ENCODE assay signal across 15 cellular contexts in the genomic region with DNA sequence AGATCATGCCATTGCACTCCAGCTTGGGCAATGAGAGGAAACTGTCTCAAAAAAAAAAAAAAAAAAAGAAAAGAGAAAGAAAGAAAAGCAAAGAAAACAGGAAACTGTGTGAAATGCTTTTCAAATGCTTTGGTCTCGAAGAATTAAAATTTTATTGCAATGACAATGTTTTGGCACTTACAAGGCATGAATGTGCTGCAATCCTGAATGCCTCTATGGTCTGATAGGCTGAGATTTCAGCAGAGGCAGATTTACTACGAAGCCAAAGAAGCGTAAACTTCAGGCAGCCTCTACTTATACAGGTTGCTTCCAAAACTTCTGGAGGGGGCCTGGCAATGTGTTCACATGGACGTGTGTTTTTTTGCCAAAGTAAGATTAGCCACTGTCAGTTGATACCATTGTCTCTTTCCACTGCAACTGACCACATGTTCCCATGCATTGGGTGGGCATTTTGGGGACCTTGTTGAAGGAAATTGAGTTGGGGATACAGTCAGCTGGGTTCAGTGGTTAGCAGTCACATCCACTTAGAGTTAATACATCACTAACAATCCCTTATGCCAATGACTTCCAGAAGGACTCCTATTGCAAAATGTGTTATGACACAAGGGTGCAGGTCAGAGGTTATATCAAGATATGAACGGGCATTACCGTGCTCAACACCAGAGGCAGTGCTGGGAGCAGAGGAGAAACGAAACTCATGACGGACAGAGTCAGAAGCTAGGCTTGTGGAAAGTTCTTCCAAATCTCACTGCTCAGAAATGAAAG. TPM values are rescaled to one million over a fixed set of nuclear protein-coding genes. Genes with fewer than 3 reads are reported as not detected.
DNase-seq lines count a peak whose midpoint lies in the region; TF ChIP-seq lines count a peak whose summit lies in the region.
"Had no signal": no experiment of that assay in that cellular context is flagged by ENCODE, and none has a peak within 500 bp of the region (broad histone marks: within the 10 kb centered on the region; RNA-seq: fewer than 3 reads in every experiment).

No MANE protein-coding gene starts in this region.

- no CpG with 5 or more reads among the region's 8 CpGs for WGBS in neuronal stem cell (ENCODE audit: extremely low coverage in 2 of 2, insufficient read length in 2 of 2, insufficient replicate concordance in 1 of 2), 2 donors

- no peak overlapping the region for H2AFZ ChIP-seq in osteoblast (ENCODE audit: low read length)
- no peak overlapping the region for H2AFZ ChIP-seq in neuronal stem cell (ENCODE audit: low read length)

- no peak overlapping the region for H3K4me3 ChIP-seq in epithelial cell of proximal tubule (ENCODE audit: low read depth, low read length)
- H3K4me3 ChIP-seq in osteoblast (ENCODE audit: insufficient read depth, low read length): no peak overlapping the region
- no peak overlapping the region for H3K4me3 ChIP-seq in neuronal stem cell (ENCODE audit: low read length in 2 of 2)
- H3K4me3 ChIP-seq: skin epidermis had no signal

- no peaks in the 10 kb centered on the region for H3K9me3 ChIP-seq in osteoblast (ENCODE audit: low read depth, low read length)
- no peaks in the 10 kb centered on the region for H3K9me3 ChIP-seq in neuronal stem cell (replicated peaks in 1 of 2; ENCODE audit: control insufficient read depth in 2 of 2, insufficient read depth in 1 of 2, low read depth in 1 of 2, low read length in 2 of 2)

- peaks cover 15% of the 10 kb centered on the region for H3K4me1 ChIP-seq in osteoblast (ENCODE audit: insufficient read depth, low read length)
- H3K4me1 ChIP-seq in neuronal stem cell (ENCODE audit: control insufficient read depth in 2 of 2, insufficient read depth in 1 of 2, low read depth in 1 of 2, low read length in 2 of 2): no peaks in the 10 kb centered on the region

- no peak overlapping the region for H3K23ac ChIP-seq in neuronal stem cell (ENCODE audit: low read depth, low read length, poor library complexity)

- H3K27ac ChIP-seq in osteoblast (ENCODE audit: low read depth, low read length) (no peak overlapping the region), neuronal stem cell (replicated peaks; ENCODE audit: low read length) (no peak overlapping the region)
- H3K27ac ChIP-seq: C4-2B had no signal

- H3K79me2 ChIP-seq in osteoblast (ENCODE audit: insufficient read depth, low read length): no peaks in the 10 kb centered on the region

- no peaks in the 10 kb centered on the region for H3K36me3 ChIP-seq in osteoblast (ENCODE audit: insufficient read depth, low read length)
- H3K36me3 ChIP-seq in neuronal stem cell (replicated peaks in 1 of 2; ENCODE audit: control insufficient read depth in 2 of 2, insufficient read depth in 2 of 2, low read length in 2 of 2): no peaks in the 10 kb centered on the region

- no peaks in the 10 kb centered on the region for H3K79me1 ChIP-seq in neuronal stem cell (ENCODE audit: low read depth, low read length)

- H3K4ac ChIP-seq in neuronal stem cell (ENCODE audit: low read length): no peak overlapping the region

- no peak overlapping the region for H2AK5ac ChIP-seq in neuronal stem cell (ENCODE audit: low read depth, low read length)

- no peak overlapping the region for H4K91ac ChIP-seq in neuronal stem cell (ENCODE audit: low read depth, low read length, poor library complexity)

- intact Hi-C loops in CD14-positive monocyte (cut with micrococcal nuclease): loop anchor here (5.0 to 10.0 kb wide), 3 partner anchors 46 to 54 kb away; a partner anchor contains a TSS

- H2BK15ac ChIP-seq in neuronal stem cell (ENCODE audit: low read length): no peak overlapping the region

- TF ChIP-seq CTCF in CD14-positive monocyte (IDR thresholded peaks at IDR 0.05) (peak; percentile 43), epithelial cell of proximal tubule (conservative IDR thresholded peaks at IDR 0.05; ENCODE audit: low read depth, low read length) (peak; percentile 39), osteoblast (IDR thresholded peaks at IDR 0.05; ENCODE audit: extremely low read depth, low read depth, low read length) (no peak)

- H2BK120ac ChIP-seq in neuronal stem cell (ENCODE audit: low read depth, low read length): no peak overlapping the region

- H3K9me3 Mint-ChIP-seq in CD14-positive monocyte: no peaks in the 10 kb centered on the region
- H3K9me3 Mint-ChIP-seq: activated naive CD8-positive, alpha-beta T cell treated with anti-CD3 and anti-CD28 coated beads, Interleukin-2, amount 10 ng/mL, durations not matched to agents 7 days and 5 days; T-helper 1 cell treated with Interleukin-12 subunit alpha and Interleukin-12 subunit beta and Interleukin-4 antibody, amounts not matched to agents 30 μg/mL and 1 μg/mL, for 36 hours had no signal

- H4K20me1 ChIP-seq in osteoblast (ENCODE audit: insufficient read depth, low read length): peaks cover 7% of the 10 kb centered on the region

- peaks cover 0 to 4% (median 0%) of the 10 kb centered on the region in 3 donors for H3K27me3 Mint-ChIP-seq in CD14-positive monocyte (ENCODE audit: low read depth in 3 of 3)

- H3K27me3 ChIP-seq in osteoblast (ENCODE audit: insufficient read depth, low read length) (no peaks in the 10 kb centered on the region), neuronal stem cell (ENCODE audit: control insufficient read depth in 3 of 3, insufficient read depth in 3 of 3, low read depth in 1 of 3, low read length in 3 of 3) (no peaks in the 10 kb centered on the region)

- DNase-seq in CD14-positive monocyte (ENCODE audit: low spot score): peak; percentile 84
- peak; percentile 93 for DNase-seq in MV-4-11 (lab: John Stamatoyannopoulos, UW)
- DNase-seq in epithelial cell of proximal tubule (ENCODE audit: low read depth): peak; percentile 94
- DNase-seq in osteoblast (ENCODE audit: insufficient read length, low spot score, missing footprints): peak; percentile 73
- DNase-seq in DMS79 (lab: John Stamatoyannopoulos, UW): no peak
- no peak for DNase-seq in stimulated activated CD4-positive, alpha-beta T cell treated with anti-CD3 and anti-CD28 coated beads, Interleukin-4, amount 100 ng/mL, for 1 hour
- DNase-seq in NCI-H345 (lab: John Stamatoyannopoulos, UW): no peak
- DNase-seq in neuronal stem cell (ENCODE audit: low spot score): no peak
- DNase-seq: activated naive CD8-positive, alpha-beta T cell treated with anti-CD3 and anti-CD28 coated beads, Interleukin-2, amount 10 ng/mL, durations not matched to agents 7 days and 5 days; effector memory CD4-positive, alpha-beta T cell; GF-D8; NCI-H2029 treated with DMSO at 0.1 percent for 48 hours had no signal

- H4K8ac ChIP-seq in neuronal stem cell (ENCODE audit: low read depth, low read length): no peak overlapping the region

- no peak overlapping the region for H2BK12ac ChIP-seq in neuronal stem cell (ENCODE audit: low read length)

- H3K18ac ChIP-seq in neuronal stem cell (ENCODE audit: low read length): no peak overlapping the region

- H3K4me2 ChIP-seq in osteoblast (ENCODE audit: insufficient read depth, low read length) (peak overlapping the region; percentile 40), neuronal stem cell (ENCODE audit: insufficient read depth, low read length, poor library complexity, severe bottlenecking) (no peak overlapping the region)

- no peak overlapping the region for H3K14ac ChIP-seq in neuronal stem cell (ENCODE audit: low read length)

- H3K9ac ChIP-seq in neuronal stem cell (ENCODE audit: low read depth, low read length, poor library complexity): no peak overlapping the region

- H3K4me3 Mint-ChIP-seq in CD14-positive monocyte: peak overlapping the region in 1 of 2 donors; percentile 80
- H3K4me3 Mint-ChIP-seq: activated naive CD8-positive, alpha-beta T cell treated with anti-CD3 and anti-CD28 coated beads, Interleukin-2, amount 10 ng/mL, durations not matched to agents 7 days and 5 days; T-helper 1 cell treated with Interleukin-12 subunit alpha and Interleukin-12 subunit beta and Interleukin-4 antibody, amounts not matched to agents 30 μg/mL and 1 μg/mL, for 36 hours had no signal

- peaks cover 33% of the 10 kb centered on the region for H3K4me1 Mint-ChIP-seq in CD14-positive monocyte

- no peaks in the 10 kb centered on the region for H3K36me3 Mint-ChIP-seq in CD14-positive monocyte
- H3K36me3 Mint-ChIP-seq: activated naive CD8-positive, alpha-beta T cell treated with anti-CD3 and anti-CD28 coated beads, Interleukin-2, amount 10 ng/mL, durations not matched to agents 7 days and 5 days had no signal

- H2BK5ac ChIP-seq in neuronal stem cell (ENCODE audit: low read length): no peak overlapping the region

- peak overlapping the region; percentile 91 to 96 (median 93) for H3K27ac Mint-ChIP-seq in CD14-positive monocyte
- H3K27ac Mint-ChIP-seq: activated naive CD8-positive, alpha-beta T cell treated with anti-CD3 and anti-CD28 coated beads, Interleukin-2, amount 10 ng/mL, durations not matched to agents 7 days and 5 days; T-helper 1 cell treated with Interleukin-12 subunit alpha and Interleukin-12 subunit beta and Interleukin-4 antibody, amounts not matched to agents 30 μg/mL and 1 μg/mL, for 36 hours had no signal

RNA-seq across cellular contexts. Expression of a gene that starts 48.8 kb away (rescaled TPM):
- polyA plus RNA-seq in CD14-positive monocyte: under 1 TPM; 0.25 to 0.26 TPM
- total RNA-seq in epithelial cell of proximal tubule: 14.1 and 17.6 TPM in 2 replicates
- total RNA-seq in osteoblast: 5.1 and 5.9 TPM in 2 replicates
- 0.89 TPM for polyA plus RNA-seq in neuronal stem cell (2013, experiment 1 of 2)
- polyA plus RNA-seq in neuronal stem cell (2013, experiment 2 of 2): 0.94 TPM

Comparison
In these comparisons a context has a peak if more than half of its experiments do, and no peak if none do; other contexts are left out.
1. DNase-seq: peak in CD14-positive monocyte (single experiment), MV-4-11 (single experiment), epithelial cell of proximal tubule (single experiment) and osteoblast (single experiment); none in DMS79 (single experiment), stimulated activated CD4-positive, alpha-beta T cell treated with anti-CD3 and anti-CD28 coated beads, Interleukin-4, amount 100 ng/mL, for 1 hour (single experiment), NCI-H345 (single experiment) and neuronal stem cell (single experiment).